28 cellular contexts compared by ENCODE assay signal in the genomic region with DNA sequence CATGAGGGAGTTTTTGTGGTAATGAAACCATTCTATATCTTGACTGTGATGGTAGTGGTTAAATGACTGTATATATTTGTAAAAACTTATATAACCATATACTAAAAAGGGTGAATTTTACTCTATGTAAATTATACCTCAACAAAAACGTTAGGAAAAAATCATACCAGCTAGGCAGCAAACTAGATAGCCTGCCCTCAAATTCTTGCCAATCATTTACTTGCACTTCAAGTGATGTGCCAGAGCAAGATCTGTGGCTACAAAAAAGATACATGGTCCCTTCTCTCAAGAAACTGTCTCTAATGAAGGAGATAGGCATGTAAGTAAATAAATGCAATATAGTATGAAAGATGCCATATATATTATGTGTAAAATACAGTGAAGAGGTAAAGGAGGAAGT. TPM values are rescaled to one million over a fixed set of nuclear protein-coding genes. Genes with fewer than 3 reads are reported as not detected.
"Had no signal": no experiment of that assay in that cellular context is flagged by ENCODE, and none has a peak within 500 bp of the region (broad histone marks: within the 10 kb centered on the region; RNA-seq: fewer than 3 reads in every experiment).

No MANE protein-coding gene starts in this region.

- H3K27ac ChIP-seq: brain microvascular endothelial cell, cardiac muscle cell, SK-N-MC, VCaP had no signal

- H3K36me3 ChIP-seq: brain microvascular endothelial cell, cardiac muscle cell had no signal

- DNase-seq: activated CD4-positive, alpha-beta memory T cell treated with anti-CD3 and anti-CD28 coated beads for 36 hours; activated CD4-positive, alpha-beta T cell treated with anti-CD3 and anti-CD28 coated beads, Interleukin-2, amount 10 ng/mL, durations not matched to agents 7 days and 5 days; activated CD4-positive, CD25-positive, alpha-beta regulatory T cell; activated CD8-positive, alpha-beta memory T cell treated with anti-CD3 and anti-CD28 coated beads for 24 hours; activated effector memory CD4-positive, alpha-beta T cell treated with anti-CD3 and anti-CD28 coated beads, Interleukin-2, amount 50 U/mL, for 16 hours; activated naive CD4-positive, alpha-beta T cell treated with anti-CD3 and anti-CD28 coated beads for 36 hours; activated T-cell treated with anti-CD3 and anti-CD28 coated beads, Interleukin-2, amount 50 U/mL, for 4 hours; brain microvascular endothelial cell; Kasumi-1; NCI-H1105 treated with DMSO at 0.1 percent for 48 hours; NCI-H1436 treated with DMSO at 0.1 percent for 48 hours; NCI-H187 treated with DMSO at 0.1 percent for 48 hours; NCI-H2081 treated with DMSO at 0.1 percent for 48 hours; NCI-H2171; NCI-H2227 treated with DMSO at 0.1 percent for 48 hours; NCI-H526; NCI-H82; RPMI8226; T-cell; T-helper 2 cell; T1000 had no signal

- ATAC-seq: activated T-cell treated with anti-CD3 and anti-CD28 coated beads, Interleukin-2, amount 50 U/mL, for 4 hours; Panc1; Right ventricle myocardium inferior; T-cell had no signal

- H3K27me3 ChIP-seq: brain microvascular endothelial cell had no signal

- H3K4me3 ChIP-seq: cardiac muscle cell, SK-N-MC had no signal

RNA-seq across cellular contexts. Expression of a gene that starts 10.0 kb away (rescaled TPM):
- total RNA-seq: activated CD4-positive, alpha-beta memory T cell treated with anti-CD3 and anti-CD28 coated beads for 36 hours; activated CD4-positive, alpha-beta T cell treated with anti-CD3 and anti-CD28 coated beads, Interleukin-2, amount 10 ng/mL, durations not matched to agents 7 days and 5 days; activated naive CD4-positive, alpha-beta T cell treated with anti-CD3 and anti-CD28 coated beads for 36 hours; NCI-H460; OCI-LY7 had no signal
